In genomic region chr20:44111712-44112335, GRCh38 we compare ENCODE assay signal across 16 cellular contexts.
DNase-seq lines count a peak whose midpoint lies in the region; ATAC-seq, FAIRE-seq and TF ChIP-seq lines count a peak whose summit lies in the region.
"Had no signal": no experiment of that assay in that cellular context is flagged by ENCODE, and none has a peak within 500 bp of the region (broad histone marks: within the 10 kb centered on the region; RNA-seq: fewer than 3 reads in every experiment).

No MANE protein-coding gene starts in this region.

- H4K20me1 ChIP-seq in astrocyte (ENCODE audit: insufficient read depth, low read length), result no peaks in the 10 kb centered on the region

- H3K4me3 Mint-ChIP-seq in activated CD8-positive, alpha-beta memory T cell treated with anti-CD3 and anti-CD28 coated beads, Interleukin-2, amount 10 ng/mL, durations not matched to agents 7 days and 5 days, result no peak overlapping the region
- no peak overlapping the region for H3K4me3 Mint-ChIP-seq in astrocyte (ENCODE audit: unreplicated experiment)
- no peak overlapping the region for H3K4me3 Mint-ChIP-seq in activated T-helper 1 cell treated with anti-CD3 and anti-CD28 coated beads, Interleukin-12 subunit alpha, Interleukin-12 subunit beta, Interleukin-2, Interleukin-4 antibody, amounts not matched to agents 30 ng/mL and 10 ng/mL and 1 ng/mL, durations not matched to agents 14 hours and 24 hours and 36 hours
- H3K4me3 Mint-ChIP-seq: activated T-cell treated with anti-CD3 and anti-CD28 coated beads, Interleukin-2, amount 50 U/mL, for 72 hours had no signal

- no peak for TF ChIP-seq CTCF in astrocyte (IDR thresholded peaks at IDR 0.05; ENCODE audit: insufficient read depth, low read depth, low read length)

- no peaks in the 10 kb centered on the region for H3K36me3 Mint-ChIP-seq in activated CD8-positive, alpha-beta memory T cell treated with anti-CD3 and anti-CD28 coated beads, Interleukin-2, amount 10 ng/mL, durations not matched to agents 7 days and 5 days
- peaks cover 25% of the 10 kb centered on the region for H3K36me3 Mint-ChIP-seq in astrocyte (ENCODE audit: low read depth, unreplicated experiment)
- peaks cover 2% of the 10 kb centered on the region for H3K36me3 Mint-ChIP-seq in activated T-helper 1 cell treated with anti-CD3 and anti-CD28 coated beads, Interleukin-12 subunit alpha, Interleukin-12 subunit beta, Interleukin-2, Interleukin-4 antibody, amounts not matched to agents 30 ng/mL and 10 ng/mL and 1 ng/mL, durations not matched to agents 14 hours and 24 hours and 36 hours (ENCODE audit: low read depth)

- H3K36me3 ChIP-seq in astrocyte (ENCODE audit: insufficient read depth, low read length) (no peaks in the 10 kb centered on the region), aorta (ENCODE audit: control insufficient read depth in 1 of 2, insufficient read depth in 2 of 2, low read length in 1 of 2) (peaks cover 0 to 4% of the 10 kb centered on the region in 2 donors)
- H3K36me3 ChIP-seq: neutrophil had no signal

- peaks cover 4% of the 10 kb centered on the region for H3K27me3 ChIP-seq in astrocyte (ENCODE audit: insufficient read depth, low read length)
- H3K27me3 ChIP-seq in aorta (ENCODE audit: control insufficient read depth in 1 of 2, insufficient read depth in 2 of 2, low read length in 1 of 2), result no peaks in the 10 kb centered on the region
- H3K27me3 ChIP-seq: testis had no signal

- no peak for ATAC-seq in activated CD8-positive, alpha-beta memory T cell treated with anti-CD3 and anti-CD28 coated beads, Interleukin-2, amount 10 ng/mL, durations not matched to agents 7 days and 5 days
- no peak for ATAC-seq in aorta (ENCODE audit: low FRiP score)
- no peak for ATAC-seq in GM19351 (IDR thresholded peaks at IDR 0.05; ENCODE audit: unreplicated experiment)
- ATAC-seq: activated CD4-positive, CD25-positive, alpha-beta regulatory T cell treated with anti-CD3 and anti-CD28 coated beads, Interleukin-2, amount 50 U/mL, for 24 hours; activated T-cell treated with anti-CD3 and anti-CD28 coated beads, Interleukin-2, amount 50 U/mL, for 72 hours; heart right ventricle had no signal

- no peaks in the 10 kb centered on the region for H3K9me3 ChIP-seq in astrocyte (ENCODE audit: insufficient read depth, low read depth, low read length)
- no peaks in the 10 kb centered on the region for H3K9me3 ChIP-seq in aorta (ENCODE audit: control insufficient read depth, low read length)
- H3K9me3 ChIP-seq: neutrophil, testis had no signal

- H3K4me1 ChIP-seq in astrocyte (ENCODE audit: insufficient read depth, low read length), result no peaks in the 10 kb centered on the region
- no peaks in the 10 kb centered on the region for H3K4me1 ChIP-seq in aorta (ENCODE audit: control insufficient read depth in 1 of 2, insufficient read depth in 2 of 2, low read length in 2 of 2)
- H3K4me1 ChIP-seq: testis had no signal

- 2 to 14% methylated on average over 6 of the region's 6 CpGs for WGBS in aorta, 2 donors

- peak; percentile 44 for DNase-seq in activated CD8-positive, alpha-beta memory T cell treated with anti-CD3 and anti-CD28 coated beads, Interleukin-2, amount 50 U/mL, for 48 hours
- no peak for DNase-seq in activated CD8-positive, alpha-beta memory T cell treated with anti-CD3 and anti-CD28 coated beads, Interleukin-2, amount 10 ng/mL, durations not matched to agents 7 days and 5 days
- DNase-seq in astrocyte (ENCODE audit: low read depth), result peak; percentile 45
- peak; percentile 52 for DNase-seq in glomerular visceral epithelial cell (ENCODE audit: extremely low spot score)
- peak; percentile 66 to 79 for DNase-seq in aorta
- DNase-seq in activated T-helper 1 cell treated with anti-CD3 and anti-CD28 coated beads, Interleukin-12 subunit alpha, Interleukin-12 subunit beta, Interleukin-2, Interleukin-4 antibody, amounts not matched to agents 30 ng/mL and 10 ng/mL and 1 ng/mL, durations not matched to agents 14 hours and 24 hours and 36 hours (ENCODE audit: low spot score), result no peak
- no peak for DNase-seq in HT-29 (ENCODE audit: low spot score)
- DNase-seq: activated T-cell treated with anti-CD3 and anti-CD28 coated beads, Interleukin-2, amount 50 U/mL, for 72 hours; effector CD8-positive, alpha-beta T cell; heart right ventricle; Kasumi-1; NCI-H2081 treated with DMSO at 0.1 percent for 48 hours; testis had no signal

- intact Hi-C loops in aorta (cut with DNase I), result no loop called here
- intact Hi-C loops in activated T-helper 1 cell treated with anti-CD3 and anti-CD28 coated beads, Interleukin-12 subunit alpha, Interleukin-12 subunit beta, Interleukin-2, Interleukin-4 antibody, amounts not matched to agents 30 ng/mL and 10 ng/mL and 1 ng/mL, durations not matched to agents 14 hours and 24 hours and 36 hours (cut with micrococcal nuclease), result no loop called here

- peak overlapping the region; percentile 10 for H2AFZ ChIP-seq in astrocyte (ENCODE audit: low read depth, low read length)

- no peak overlapping the region for H3K4me2 ChIP-seq in astrocyte (ENCODE audit: low read length)

- H3K4me3 ChIP-seq in astrocyte (ENCODE audit: insufficient read depth, low read depth, low read length), result no peak overlapping the region
- no peak overlapping the region for H3K4me3 ChIP-seq in aorta (ENCODE audit: low read length in 2 of 2)
- H3K4me3 ChIP-seq: heart right ventricle, testis had no signal

- peaks cover 40% of the 10 kb centered on the region for H3K27me3 Mint-ChIP-seq in activated CD8-positive, alpha-beta memory T cell treated with anti-CD3 and anti-CD28 coated beads, Interleukin-2, amount 10 ng/mL, durations not matched to agents 7 days and 5 days
- peaks cover 14% of the 10 kb centered on the region for H3K27me3 Mint-ChIP-seq in astrocyte (ENCODE audit: low read depth, unreplicated experiment)
- peaks cover 15% of the 10 kb centered on the region for H3K27me3 Mint-ChIP-seq in activated T-helper 1 cell treated with anti-CD3 and anti-CD28 coated beads, Interleukin-12 subunit alpha, Interleukin-12 subunit beta, Interleukin-2, Interleukin-4 antibody, amounts not matched to agents 30 ng/mL and 10 ng/mL and 1 ng/mL, durations not matched to agents 14 hours and 24 hours and 36 hours (ENCODE audit: insufficient read depth)

- CTCF ChIA-PET in activated CD8-positive, alpha-beta memory T cell treated with anti-CD3 and anti-CD28 coated beads, Interleukin-2, amount 10 ng/mL, durations not matched to agents 7 days and 5 days (lab: Charles Lee), result interaction anchor here (0.8 to 1.9 kb wide), 2 partner anchors 78 to 199 kb away, joined by 3 to 9 read pairs; partner anchors contain the start of gene FITM2

- no peaks in the 10 kb centered on the region for H3K79me2 ChIP-seq in astrocyte (ENCODE audit: insufficient read depth, low read length)

- peaks cover 4% of the 10 kb centered on the region for H3K4me1 Mint-ChIP-seq in activated CD8-positive, alpha-beta memory T cell treated with anti-CD3 and anti-CD28 coated beads, Interleukin-2, amount 10 ng/mL, durations not matched to agents 7 days and 5 days
- peaks cover 2% of the 10 kb centered on the region for H3K4me1 Mint-ChIP-seq in astrocyte (ENCODE audit: low read depth, unreplicated experiment)
- H3K4me1 Mint-ChIP-seq in activated T-helper 1 cell treated with anti-CD3 and anti-CD28 coated beads, Interleukin-12 subunit alpha, Interleukin-12 subunit beta, Interleukin-2, Interleukin-4 antibody, amounts not matched to agents 30 ng/mL and 10 ng/mL and 1 ng/mL, durations not matched to agents 14 hours and 24 hours and 36 hours (ENCODE audit: low read depth), result peaks cover 6% of the 10 kb centered on the region

- no peak overlapping the region for H3K27ac Mint-ChIP-seq in activated CD8-positive, alpha-beta memory T cell treated with anti-CD3 and anti-CD28 coated beads, Interleukin-2, amount 10 ng/mL, durations not matched to agents 7 days and 5 days
- H3K27ac Mint-ChIP-seq in astrocyte (ENCODE audit: unreplicated experiment), result no peak overlapping the region
- no peak overlapping the region for H3K27ac Mint-ChIP-seq in activated T-helper 1 cell treated with anti-CD3 and anti-CD28 coated beads, Interleukin-12 subunit alpha, Interleukin-12 subunit beta, Interleukin-2, Interleukin-4 antibody, amounts not matched to agents 30 ng/mL and 10 ng/mL and 1 ng/mL, durations not matched to agents 14 hours and 24 hours and 36 hours
- H3K27ac Mint-ChIP-seq: activated T-cell treated with anti-CD3 and anti-CD28 coated beads, Interleukin-2, amount 50 U/mL, for 72 hours had no signal

- FAIRE-seq in astrocyte (lab: Jason Lieb, UNC), result no peak

- H3K27ac ChIP-seq in astrocyte (ENCODE audit: low read depth, low read length) (no peak overlapping the region), aorta (ENCODE audit: low read depth in 1 of 2, low read length in 2 of 2) (peak overlapping the region in 1 of 2 donors; percentile 5)
- H3K27ac ChIP-seq: neutrophil, testis had no signal

- H3K9ac ChIP-seq in astrocyte (ENCODE audit: low read length), result no peak overlapping the region

- H3K9me3 Mint-ChIP-seq in activated CD8-positive, alpha-beta memory T cell treated with anti-CD3 and anti-CD28 coated beads, Interleukin-2, amount 10 ng/mL, durations not matched to agents 7 days and 5 days (ENCODE audit: low read depth), result peaks cover 2% of the 10 kb centered on the region
- H3K9me3 Mint-ChIP-seq in astrocyte (ENCODE audit: unreplicated experiment), result peaks cover 9% of the 10 kb centered on the region
- H3K9me3 Mint-ChIP-seq in activated T-helper 1 cell treated with anti-CD3 and anti-CD28 coated beads, Interleukin-12 subunit alpha, Interleukin-12 subunit beta, Interleukin-2, Interleukin-4 antibody, amounts not matched to agents 30 ng/mL and 10 ng/mL and 1 ng/mL, durations not matched to agents 14 hours and 24 hours and 36 hours, result peaks cover 15% of the 10 kb centered on the region

Comparison
In these comparisons a context has a peak if more than half of its experiments do, and no peak if none do; other contexts are left out.
1. DNase-seq: peak in activated CD8-positive, alpha-beta memory T cell treated with anti-CD3 and anti-CD28 coated beads, Interleukin-2, amount 50 U/mL, for 48 hours (single experiment), astrocyte (single experiment), glomerular visceral epithelial cell (single experiment) and aorta (2 of 2); none in activated CD8-positive, alpha-beta memory T cell treated with anti-CD3 and anti-CD28 coated beads, Interleukin-2, amount 10 ng/mL, durations not matched to agents 7 days and 5 days (single experiment), activated T-helper 1 cell treated with anti-CD3 and anti-CD28 coated beads, Interleukin-12 subunit alpha, Interleukin-12 subunit beta, Interleukin-2, Interleukin-4 antibody, amounts not matched to agents 30 ng/mL and 10 ng/mL and 1 ng/mL, durations not matched to agents 14 hours and 24 hours and 36 hours (single experiment) and HT-29 (single experiment).